Comparison of ENCODE assay signal across 17 cellular contexts in the genomic region with DNA sequence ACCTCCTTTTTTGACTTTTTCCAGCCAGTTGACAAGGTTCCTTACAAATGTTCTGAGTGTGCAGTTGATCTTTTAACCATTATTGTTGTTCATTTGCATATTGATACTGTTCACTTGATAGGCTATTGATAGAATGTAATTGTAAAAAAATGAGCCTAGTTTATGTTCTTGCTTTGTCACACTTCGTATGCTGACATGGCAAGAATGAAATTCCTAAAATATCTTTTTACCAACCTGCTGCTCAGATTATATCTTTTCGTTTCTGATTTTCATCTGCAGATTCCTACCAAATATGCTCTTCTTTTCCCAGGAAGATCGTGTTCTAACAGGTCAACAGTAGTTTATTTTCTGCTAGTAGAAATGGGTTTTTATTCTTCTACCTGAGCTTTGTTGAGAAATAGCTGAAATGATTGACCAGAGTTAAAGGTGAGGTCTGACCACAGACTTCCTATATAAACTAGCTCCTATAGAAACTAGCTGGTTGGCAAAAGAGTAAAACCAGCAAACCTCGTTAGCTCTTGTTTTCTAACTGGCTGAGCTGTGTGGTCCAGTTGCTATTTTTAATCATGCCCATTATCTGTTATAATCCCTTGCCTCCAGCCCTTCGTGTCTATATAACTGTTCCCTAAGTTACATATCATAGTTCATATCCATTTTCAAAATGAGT.
DNase-seq lines count a peak whose midpoint lies in the region; ATAC-seq, FAIRE-seq and TF ChIP-seq lines count a peak whose summit lies in the region.
"Had no signal": no experiment of that assay in that cellular context is flagged by ENCODE, and none has a peak within 500 bp of the region (broad histone marks: within the 10 kb centered on the region; RNA-seq: fewer than 3 reads in every experiment).

No MANE protein-coding gene starts in this region.

- H3K27ac ChIP-seq in mammary epithelial cell (ENCODE audit: insufficient read depth, low read depth, low read length) (no peak overlapping the region), breast epithelium (no peak overlapping the region), HUES48 (ENCODE audit: low read depth, low read length) (peak overlapping the region; percentile 12), K562 (ENCODE audit: extremely low read depth, low read depth, low read length) (no peak overlapping the region)
- no peak overlapping the region for H3K27ac ChIP-seq in CD4-positive, alpha-beta memory T cell (ENCODE audit: low read depth, low read length)
- H3K27ac ChIP-seq: SK-N-MC had no signal

- H3K79me2 ChIP-seq in mammary epithelial cell (ENCODE audit: insufficient read depth, low read length), result no peaks in the 10 kb centered on the region
- H3K79me2 ChIP-seq in K562 (ENCODE audit: control insufficient read depth, insufficient read depth, low read length), result no peaks in the 10 kb centered on the region

- H3K9me3 ChIP-seq in mammary epithelial cell (replicated peaks; ENCODE audit: insufficient read depth, low read length) (no peaks in the 10 kb centered on the region), breast epithelium (no peaks in the 10 kb centered on the region), HUES48 (ENCODE audit: control insufficient read depth, insufficient read depth, low read length) (no peaks in the 10 kb centered on the region), K562 (replicated peaks; ENCODE audit: control insufficient read depth, insufficient read depth, low read depth, low read length) (no peaks in the 10 kb centered on the region)
- H3K9me3 ChIP-seq in CD4-positive, alpha-beta memory T cell (ENCODE audit: control insufficient read depth in 1 of 2, low read length in 2 of 2), result no peaks in the 10 kb centered on the region

- TF ChIP-seq RAD21 in K562 (CRISPR knock-in tag; conservative IDR thresholded peaks at IDR 0.05 in 1 of 2, IDR thresholded peaks at IDR 0.05 in 1 of 2), result no peak

- H3K4me3 Mint-ChIP-seq in CD4-positive, alpha-beta memory T cell, result no peak overlapping the region

- WGBS in mammary epithelial cell (ENCODE audit: low coverage, missing lambda C conversion rate), result 3% methylated on average over 5 of the region's 5 CpGs
- 50% methylated on average over 5 of the region's 5 CpGs for WGBS in K562 (ENCODE audit: insufficient coverage, low coverage, missing lambda C conversion rate)

- peak overlapping the region; percentile 23 for H2AFZ ChIP-seq in mammary epithelial cell (ENCODE audit: low read depth, low read length)
- H2AFZ ChIP-seq in K562 (ENCODE audit: low read depth, low read length), result no peak overlapping the region

- H3K4me3 ChIP-seq in mammary epithelial cell (replicated peaks in 1 of 3; ENCODE audit: insufficient read depth in 1 of 3, low read depth in 2 of 3, low read length in 3 of 3) (peak overlapping the region in 1 of 3 experiments; percentile 32), breast epithelium (no peak overlapping the region), HUES48 (ENCODE audit: low read depth, low read length) (no peak overlapping the region), K562 (no peak overlapping the region)
- no peak overlapping the region for H3K4me3 ChIP-seq in CD4-positive, alpha-beta memory T cell (ENCODE audit: low read length in 2 of 2)
- H3K4me3 ChIP-seq: SK-N-MC had no signal

- no peak for FAIRE-seq in K562 (lab: Jason Lieb, UNC)

- DNase-seq in mammary epithelial cell, result peak; percentile 23
- no peak for DNase-seq in breast epithelium (ENCODE audit: low spot score in 2 of 2)
- no peak for DNase-seq in K562 (ENCODE audit: extremely low read depth in 1 of 4, low spot score in 3 of 4)
- no peak for DNase-seq in CD4-positive, alpha-beta memory T cell
- no peak for DNase-seq in head of caudate nucleus
- no peak for DNase-seq in NK-92 (lab: John Stamatoyannopoulos, UW; ENCODE audit: unreplicated experiment)
- DNase-seq: 8988T, C1 segment of cervical spinal cord, COR-L47, DMS153, NCI-H187 treated with DMSO at 0.1 percent for 48 hours, NCI-H446, T-helper 1 cell had no signal

- H3K4me1 ChIP-seq in mammary epithelial cell (ENCODE audit: insufficient read depth, low read length), result peaks cover 28% of the 10 kb centered on the region
- H3K4me1 ChIP-seq in breast epithelium, result no peaks in the 10 kb centered on the region
- peaks cover 14% of the 10 kb centered on the region for H3K4me1 ChIP-seq in HUES48 (ENCODE audit: control insufficient read depth, insufficient read depth, low read length)
- 0 out of 5 replicates have a peak, but pooled peaks cover 0 to 4% of the 10 kb centered on the region in 2 experiments for H3K4me1 ChIP-seq in K562 (replicated peaks in 1 of 2; ENCODE audit: control insufficient read depth in 2 of 2, insufficient read depth in 2 of 2, low read length in 2 of 2)
- no peaks in the 10 kb centered on the region for H3K4me1 ChIP-seq in CD4-positive, alpha-beta memory T cell (ENCODE audit: insufficient read depth, low read length)

- H3K4me2 ChIP-seq in mammary epithelial cell (ENCODE audit: insufficient read depth, low read depth, low read length) (peak overlapping the region; percentile 43), K562 (ENCODE audit: insufficient read depth, low read length) (no peak overlapping the region)

- H3K9me1 ChIP-seq in K562 (ENCODE audit: control insufficient read depth, insufficient read depth, low read length), result no peaks in the 10 kb centered on the region

- in situ Hi-C loops in mammary epithelial cell (cut with MboI; ENCODE audit: low sequenced_read_pairs in 2 of 2), result loop anchor here in 1 of 2 donors (25.0 kb wide), 1 partner anchor 252 kb away; no protein-coding TSS in a partner anchor
- in situ Hi-C loops in K562 (cut with MboI), result loop anchor here (5.0 kb wide), 1 partner anchor 262 kb away; no protein-coding TSS in a partner anchor

- BruUV-seq in mammary epithelial cell (replicated peaks; lab: Mats Ljungman, UMichigan), result no TSS peak
- no TSS peak for BruUV-seq in K562 (replicated peaks; lab: Mats Ljungman, UMichigan)

- H3K36me3 ChIP-seq in mammary epithelial cell (ENCODE audit: insufficient read depth, low read length) (no peaks in the 10 kb centered on the region), breast epithelium (no peaks in the 10 kb centered on the region), HUES48 (ENCODE audit: control insufficient read depth, insufficient read depth, low read length) (no peaks in the 10 kb centered on the region), K562 (ENCODE audit: control insufficient read depth, insufficient read depth, low read length) (peaks cover 23% of the 10 kb centered on the region)
- peaks cover 3% of the 10 kb centered on the region for H3K36me3 ChIP-seq in CD4-positive, alpha-beta memory T cell (ENCODE audit: insufficient read depth, low read length)

- TF ChIP-seq EP300 in K562 (IDR thresholded peaks at IDR 0.05; ENCODE audit: low read length), result no peak

- H4K20me1 ChIP-seq in mammary epithelial cell (ENCODE audit: insufficient read depth, low read length) (no peaks in the 10 kb centered on the region), K562 (replicated peaks; ENCODE audit: control insufficient read depth, insufficient read depth, low read length) (no peaks in the 10 kb centered on the region)

- peaks cover 1 to 8% of the 10 kb centered on the region in 2 donors for H3K36me3 Mint-ChIP-seq in CD4-positive, alpha-beta memory T cell

- intact Hi-C loops in mammary epithelial cell (cut with micrococcal nuclease) (no loop called here), breast epithelium (cut with DNase I; ENCODE audit: low total_unique reads) (no loop called here), K562 (cut with micrococcal nuclease) (loop anchor here (10.0 kb wide), 1 partner anchor 384 kb away; a partner anchor contains a TSS), head of caudate nucleus (cut with DNase I) (no loop called here)
- intact Hi-C loops in CD4-positive, alpha-beta memory T cell (cut with micrococcal nuclease), result loop anchor here (10.0 kb wide), 2 partner anchors 174 to 614 kb away; a partner anchor contains a TSS

- peaks cover 0 to 2% (median 0%) of the 10 kb centered on the region in 4 donors for H3K4me1 Mint-ChIP-seq in CD4-positive, alpha-beta memory T cell

- peak overlapping the region in 2 of 7 donors; percentile 13 to 40 for H3K27ac Mint-ChIP-seq in CD4-positive, alpha-beta memory T cell

- TF ChIP-seq CTCF in mammary epithelial cell (conservative IDR thresholded peaks at IDR 0.05 in 1 of 2, IDR thresholded peaks at IDR 0.05 in 1 of 2; ENCODE audit: extremely low read depth in 1 of 2, insufficient read depth in 1 of 2, low read depth in 1 of 2, low read length in 2 of 2), result no peak
- no peak for TF ChIP-seq CTCF in breast epithelium (IDR thresholded peaks at IDR 0.05)
- no peak for TF ChIP-seq CTCF in K562 (IDR thresholded peaks at IDR 0.05 in 2 of 3, conservative IDR thresholded peaks at IDR 0.05 in 1 of 3; ENCODE audit: insufficient read depth in 2 of 3, low read depth in 1 of 3, low read length in 3 of 3)

- H3K27me3 Mint-ChIP-seq in CD4-positive, alpha-beta memory T cell, result no peaks in the 10 kb centered on the region

- H3K9ac ChIP-seq in mammary epithelial cell (ENCODE audit: insufficient read depth, low read length) (no peak overlapping the region), HUES48 (ENCODE audit: low read depth, low read length) (no peak overlapping the region), K562 (ENCODE audit: insufficient read depth in 1 of 2, low read depth in 2 of 2, low read length in 2 of 2) (no peak overlapping the region)

- H3K27me3 ChIP-seq in mammary epithelial cell (ENCODE audit: insufficient read depth, low read length) (no peaks in the 10 kb centered on the region), breast epithelium (no peaks in the 10 kb centered on the region), HUES48 (ENCODE audit: control insufficient read depth, insufficient read depth, low read length) (no peaks in the 10 kb centered on the region), K562 (ENCODE audit: control insufficient read depth in 2 of 2, insufficient read depth in 2 of 2, low read length in 2 of 2) (no peaks in the 10 kb centered on the region)
- H3K27me3 ChIP-seq in CD4-positive, alpha-beta memory T cell (ENCODE audit: insufficient read depth, low read length), result no peaks in the 10 kb centered on the region

- CTCF ChIA-PET in mammary epithelial cell (lab: Charles Lee; ENCODE audit: low non-redundant PET), result interaction anchor here (0.5 kb wide), 1 partner anchor 88 kb away, joined by 6 read pairs; no protein-coding TSS in a partner anchor
- CTCF ChIA-PET in K562 (lab: Yijun Ruan, JAX; ENCODE audit: low intra/inter-chr PET ratio), result no interaction called here
- CTCF ChIA-PET in CD4-positive, alpha-beta memory T cell (lab: Charles Lee; ENCODE audit: partially characterized antibody), result no interaction called here

- dilution Hi-C loops in mammary epithelial cell (cut with HindIII; ENCODE audit: low sequenced_read_pairs), result no loop called here

- H3K9me3 Mint-ChIP-seq in CD4-positive, alpha-beta memory T cell, result no peaks in the 10 kb centered on the region

- no peak for ATAC-seq in K562
- no peak for ATAC-seq in HG03045 (IDR thresholded peaks at IDR 0.05; ENCODE audit: unreplicated experiment)
- ATAC-seq: Right ventricle myocardium inferior had no signal

- POLR2A ChIA-PET in K562 (lab: Yijun Ruan, JAX), result interaction anchor here (0.9 kb wide), 1 partner anchor 10 kb away, joined by 3 read pairs; no protein-coding TSS in a partner anchor
- POLR2A ChIA-PET in CD4-positive, alpha-beta memory T cell (lab: Charles Lee; ENCODE audit: partially characterized antibody), result no interaction called here

- TF ChIP-seq POLR2A in breast epithelium (IDR thresholded peaks at IDR 0.05) (no peak), K562 (conservative IDR thresholded peaks at IDR 0.05) (no peak)

Comparison
In these comparisons a context has a peak if more than half of its experiments do, and no peak if none do; other contexts are left out.
1. intact Hi-C loops: an anchor here in K562 (10.0 kb wide) and CD4-positive, alpha-beta memory T cell (10.0 kb wide); none called in mammary epithelial cell, breast epithelium and head of caudate nucleus.